Comparison of ENCODE assay signal across 7 cellular contexts in the genomic region with DNA sequence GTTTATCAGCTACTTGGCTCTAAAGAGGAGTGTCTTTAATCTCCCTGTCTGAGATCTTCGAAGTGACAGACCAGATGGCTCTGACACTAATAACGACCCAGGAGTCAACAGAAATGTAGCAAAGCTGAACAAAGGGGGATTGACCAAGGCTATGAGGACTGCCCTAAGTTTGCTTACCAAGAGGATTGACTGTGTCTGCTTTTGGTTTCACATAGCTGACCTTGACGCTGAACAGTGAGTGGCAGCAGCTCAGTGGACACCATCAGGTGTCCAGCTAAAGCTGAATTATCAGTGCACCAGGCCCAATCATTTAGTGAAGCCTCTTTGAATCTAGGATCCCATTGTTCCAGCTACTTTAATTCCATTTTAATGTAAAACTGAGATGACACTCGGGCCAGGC.
"Had no signal": no experiment of that assay in that cellular context is flagged by ENCODE, and none has a peak within 500 bp of the region (broad histone marks: within the 10 kb centered on the region; RNA-seq: fewer than 3 reads in every experiment).

No MANE protein-coding gene starts in this region.

- H3K36me3 ChIP-seq: spleen had no signal

- H3K9me3 ChIP-seq: spleen had no signal

- H3K36me3 Mint-ChIP-seq: activated CD4-positive, alpha-beta memory T cell treated with anti-CD3 and anti-CD28 coated beads for 36 hours; activated naive CD8-positive, alpha-beta T cell treated with anti-CD3 and anti-CD28 coated beads for 36 hours; mesothelial cell of epicardium; stimulated activated naive B cell treated with anti-CD40 and anti-IgM and Interleukin-4, amounts not matched to agents 10 μg/mL and 1 μg/mL and 100 μg/mL, for 72 hours; type B pancreatic cell had no signal

- H3K9me3 Mint-ChIP-seq: activated CD4-positive, alpha-beta memory T cell treated with anti-CD3 and anti-CD28 coated beads for 36 hours; activated naive CD8-positive, alpha-beta T cell treated with anti-CD3 and anti-CD28 coated beads for 36 hours; mesothelial cell of epicardium; stimulated activated naive B cell treated with anti-CD40 and anti-IgM and Interleukin-4, amounts not matched to agents 10 μg/mL and 1 μg/mL and 100 μg/mL, for 72 hours; type B pancreatic cell had no signal

- H3K4me3 Mint-ChIP-seq: activated CD4-positive, alpha-beta memory T cell treated with anti-CD3 and anti-CD28 coated beads for 36 hours; activated naive CD8-positive, alpha-beta T cell treated with anti-CD3 and anti-CD28 coated beads for 36 hours; mesothelial cell of epicardium; stimulated activated naive B cell treated with anti-CD40 and anti-IgM and Interleukin-4, amounts not matched to agents 10 μg/mL and 1 μg/mL and 100 μg/mL, for 72 hours; type B pancreatic cell had no signal

- H3K27ac Mint-ChIP-seq: activated CD4-positive, alpha-beta memory T cell treated with anti-CD3 and anti-CD28 coated beads for 36 hours; activated naive CD8-positive, alpha-beta T cell treated with anti-CD3 and anti-CD28 coated beads for 36 hours; mesothelial cell of epicardium; stimulated activated naive B cell treated with anti-CD40 and anti-IgM and Interleukin-4, amounts not matched to agents 10 μg/mL and 1 μg/mL and 100 μg/mL, for 72 hours; type B pancreatic cell had no signal

- H3K4me1 Mint-ChIP-seq: activated naive CD8-positive, alpha-beta T cell treated with anti-CD3 and anti-CD28 coated beads for 36 hours; mesothelial cell of epicardium; stimulated activated naive B cell treated with anti-CD40 and anti-IgM and Interleukin-4, amounts not matched to agents 10 μg/mL and 1 μg/mL and 100 μg/mL, for 72 hours had no signal

- DNase-seq: activated CD4-positive, alpha-beta T cell treated with anti-CD3 and anti-CD28 coated beads for 1 hour; spleen had no signal

- H3K27ac ChIP-seq: spleen had no signal

- H3K27me3 ChIP-seq: spleen had no signal

- H3K4me3 ChIP-seq: spleen had no signal
